In genomic region chr11:66278396-66279091, GRCh38 we compare ENCODE assay signal across 8 cellular contexts. TPM values are rescaled to one million over a fixed set of nuclear protein-coding genes. Genes with fewer than 3 reads are reported as not detected.
DNase-seq lines count a peak whose midpoint lies in the region; ATAC-seq and TF ChIP-seq lines count a peak whose summit lies in the region.

No MANE protein-coding gene starts in this region.

- H3K36me3 ChIP-seq in MG63: peaks cover 16% of the 10 kb centered on the region

- TF ChIP-seq CTCF in Calu3 (IDR thresholded peaks at IDR 0.05; ENCODE audit: unreplicated experiment): no peak
- TF ChIP-seq CTCF in neural crest cell (conservative IDR thresholded peaks at IDR 0.05): no peak

- H3K36me3 Mint-ChIP-seq in Calu3 (ENCODE audit: insufficient read depth, unreplicated experiment): peaks cover 62% of the 10 kb centered on the region
- no peaks in the 10 kb centered on the region for H3K36me3 Mint-ChIP-seq in neural crest cell (ENCODE audit: low read depth)

- H3K4me1 Mint-ChIP-seq in Calu3 (ENCODE audit: low read depth, unreplicated experiment) (peaks cover 15% of the 10 kb centered on the region), neural crest cell (peaks cover 46% of the 10 kb centered on the region)

- H3K4me3 Mint-ChIP-seq in Calu3 (ENCODE audit: low read depth, unreplicated experiment) (peak overlapping the region; percentile 49), neural crest cell (peak overlapping the region; percentile 90)

- H3K27ac Mint-ChIP-seq in Calu3 (ENCODE audit: unreplicated experiment) (peak overlapping the region; percentile 66), neural crest cell (ENCODE audit: unreplicated experiment) (peak overlapping the region; percentile 19)

- H3K27me3 Mint-ChIP-seq in Calu3 (ENCODE audit: unreplicated experiment): peaks cover 29% of the 10 kb centered on the region
- H3K27me3 Mint-ChIP-seq in neural crest cell (ENCODE audit: low read depth): peaks cover 20% of the 10 kb centered on the region

- peak overlapping the region; percentile 24 for H3K4me3 ChIP-seq in Jurkat, Clone E6-1 (ENCODE audit: low read length)
- no peak overlapping the region for H3K4me3 ChIP-seq in MG63

- no TSS peak for BruUV-seq in Calu3 (replicated peaks; lab: Mats Ljungman, UMichigan)

- no peak for ATAC-seq in HG02840 (IDR thresholded peaks at IDR 0.05; ENCODE audit: low FRiP score, unreplicated experiment)

- H3K27me3 ChIP-seq in MG63: no peaks in the 10 kb centered on the region

- no peaks in the 10 kb centered on the region for H3K9me3 ChIP-seq in MG63

- no peaks in the 10 kb centered on the region for H3K9me3 Mint-ChIP-seq in Calu3 (ENCODE audit: low read depth, unreplicated experiment)
- no peaks in the 10 kb centered on the region for H3K9me3 Mint-ChIP-seq in neural crest cell

- DNase-seq in Calu3: no peak
- no peak for DNase-seq in Jurkat, Clone E6-1 (ENCODE audit: low read depth, low spot score)
- DNase-seq in astrocyte of the hippocampus (ENCODE audit: low read depth, low spot score): peak; percentile 57
- no peak for DNase-seq in neural crest cell (ENCODE audit: low read depth, low spot score)
- no peak for DNase-seq in ureter (ENCODE audit: low spot score)
- no peak for DNase-seq in MG63
- no peak for DNase-seq in occipital lobe (lab: John Stamatoyannopoulos, UW)

- CTCF ChIA-PET in Calu3 (lab: Charles Lee): no interaction called here

- intact Hi-C loops in Calu3 (cut with micrococcal nuclease; ENCODE audit: unreplicated experiment): no loop called here

RNA-seq across cellular contexts. Expression of gene CNIH2, which starts 0.6 kb away (rescaled TPM):
- total RNA-seq in Calu3 (2022) (2.9 and 3.5 TPM in 2 replicates), neural crest cell (44.6 and 46.0 TPM in 2 replicates), ureter (2.2 TPM), occipital lobe (33.1 TPM)
- polyA plus RNA-seq in Jurkat, Clone E6-1 (2012; ENCODE audit: insufficient read depth, insufficient read length): 19.7 TPM
- total RNA-seq in MG63 (2014; rRNA removed; shearing (Covaris generic); ENCODE audit: low replicate concordance): not detected in 2 replicates

RNA-seq across cellular contexts. Expression of gene RAB1B, which starts 10.1 kb away (rescaled TPM):
- 144 and 146 TPM in 2 replicates for total RNA-seq in Calu3 (2022)
- 150 TPM for polyA plus RNA-seq in Jurkat, Clone E6-1 (2012; ENCODE audit: insufficient read depth, insufficient read length)
- total RNA-seq in neural crest cell: 114 and 116 TPM in 2 replicates
- 157 TPM for total RNA-seq in ureter
- total RNA-seq in MG63 (2014; rRNA removed; shearing (Covaris generic); ENCODE audit: low replicate concordance): 101 and 103 TPM in 2 replicates
- total RNA-seq in occipital lobe: 28.9 TPM

RNA-seq across cellular contexts. Expression of gene YIF1A, which starts 10.4 kb away (rescaled TPM):
- total RNA-seq in Calu3 (2022) (98.8 and 106 TPM in 2 replicates), neural crest cell (59.4 and 60.9 TPM in 2 replicates), ureter (78.7 TPM), occipital lobe (32.4 TPM)
- 107 TPM for polyA plus RNA-seq in Jurkat, Clone E6-1 (2012; ENCODE audit: insufficient read depth, insufficient read length)
- total RNA-seq in MG63 (2014; rRNA removed; shearing (Covaris generic); ENCODE audit: low replicate concordance): 217 and 220 TPM in 2 replicates

RNA-seq across cellular contexts. Expression of gene TMEM151A, which starts 13.2 kb away (rescaled TPM):
- total RNA-seq in Calu3 (2022) (1.4 and 3.0 TPM in 2 replicates), neural crest cell (0.57 and 1.0 TPM in 2 replicates), ureter (not detected), occipital lobe (6.4 TPM)
- polyA plus RNA-seq in Jurkat, Clone E6-1 (2012; ENCODE audit: insufficient read depth, insufficient read length): 4.5 TPM
- 0.56 TPM in 1 of 2 replicates, not detected in the other for total RNA-seq in MG63 (2014; rRNA removed; shearing (Covaris generic); ENCODE audit: low replicate concordance)

RNA-seq across cellular contexts. Expression of gene KLC2, which starts 21.0 kb away (rescaled TPM):
- total RNA-seq in Calu3 (2022): 41.7 and 46.7 TPM in 2 replicates
- 26.7 TPM for polyA plus RNA-seq in Jurkat, Clone E6-1 (2012; ENCODE audit: insufficient read depth, insufficient read length)
- total RNA-seq in neural crest cell: 64.5 and 70.8 TPM in 2 replicates
- 31.3 TPM for total RNA-seq in ureter
- 15.0 and 25.3 TPM in 2 replicates for total RNA-seq in MG63 (2014; rRNA removed; shearing (Covaris generic); ENCODE audit: low replicate concordance)
- 31.5 TPM for total RNA-seq in occipital lobe
